In genomic region chrX:30635630-30636029, GRCh38 we compare ENCODE assay signal across 1 cellular context.
TF ChIP-seq lines count a peak whose summit lies in the region.

No MANE protein-coding gene starts in this region.

TF ChIP-seq in HepG2, 621 proteins besides CTCF, POLR2A, EP300 and RAD21 (continued from another document):
- TF ChIP-seq MYC (CRISPR knock-in tag; IDR thresholded peaks at IDR 0.05; ENCODE audit: borderline replicate concordance), result no peak
- no peak for TF ChIP-seq CREB1 (IDR thresholded peaks at IDR 0.05)
- no peak for TF ChIP-seq CREB1 (CRISPR knock-in tag; IDR thresholded peaks at IDR 0.05)
- TF ChIP-seq SMC3 (IDR thresholded peaks at IDR 0.05; ENCODE audit: low read length), result peak; percentile 47; the same call in 1 of the 2 replicates
